1 cellular context compared by ENCODE assay signal in genomic region chrX:70338290-70338689, GRCh38.
TF ChIP-seq lines count a peak whose summit lies in the region.

No MANE protein-coding gene starts in this region.

TF ChIP-seq in HepG2, 621 proteins besides CTCF, POLR2A, EP300 and RAD21:
- TF ChIP-seq CEBPB (IDR thresholded peaks at IDR 0.05; ENCODE audit: borderline replicate concordance, low read depth, low read length) (peak; percentile 39; the same call in 1 of the 2 replicates), SUZ12 (IDR thresholded peaks at IDR 0.05; ENCODE audit: low read depth, low read length) (no peak), ZNF546 (CRISPR knock-in tag; conservative IDR thresholded peaks at IDR 0.05) (no peak), ZNF616 (CRISPR knock-in tag; IDR thresholded peaks at IDR 0.05; ENCODE audit: low read depth) (no peak), FOXO4 (CRISPR knock-in tag; conservative IDR thresholded peaks at IDR 0.05) (no peak), ZZZ3 (CRISPR knock-in tag; IDR thresholded peaks at IDR 0.05; ENCODE audit: borderline replicate concordance) (no peak), ZNF230 (CRISPR knock-in tag; IDR thresholded peaks at IDR 0.05) (no peak)
TF ChIP-seq in HepG2: peak in this region for 1.
